In the genomic region with DNA sequence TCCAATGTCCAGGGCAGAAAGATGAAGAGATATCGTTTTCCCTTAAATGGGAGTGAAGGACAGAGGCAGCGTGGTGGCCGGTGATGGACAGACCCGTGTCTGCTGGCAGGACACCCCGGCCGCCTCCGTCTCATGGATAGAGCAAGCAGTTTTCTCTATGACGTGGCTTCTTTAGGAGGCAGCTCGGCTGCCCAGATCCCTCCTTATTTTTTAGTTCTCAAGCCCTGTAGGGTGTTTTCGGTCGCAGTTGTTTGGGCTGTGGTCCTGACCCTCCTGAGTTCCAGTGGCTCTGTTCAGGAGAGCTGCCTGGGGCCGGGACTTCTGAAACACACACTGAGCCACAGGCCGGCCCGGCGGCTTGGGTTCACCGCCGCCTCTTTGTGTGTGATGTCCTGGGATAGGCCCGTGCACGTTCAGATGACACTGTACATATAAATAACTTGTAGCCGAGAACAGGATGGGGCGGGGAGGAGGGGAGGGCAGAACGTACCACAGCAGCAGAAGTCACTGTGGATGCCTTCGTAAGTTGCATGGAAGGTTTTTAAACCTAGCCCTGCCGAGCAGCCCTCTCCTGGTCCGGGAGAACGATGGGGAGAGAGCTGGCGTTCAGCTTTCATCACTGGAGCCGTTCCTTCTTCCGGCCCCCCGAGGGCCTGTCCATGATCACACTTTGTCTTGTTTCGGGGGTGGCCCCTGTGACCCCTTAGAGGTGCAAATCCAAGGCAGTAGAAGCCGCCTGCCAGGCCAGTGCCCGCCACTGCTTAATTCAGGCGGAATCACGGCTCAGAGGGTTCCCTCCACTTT, we compare ENCODE assay signal across 8 cellular contexts.
DNase-seq lines count a peak whose midpoint lies in the region; ATAC-seq and TF ChIP-seq lines count a peak whose summit lies in the region.

No MANE protein-coding gene starts in this region.

- no peaks in the 10 kb centered on the region for H3K79me2 ChIP-seq in SU-DHL-6 (ENCODE audit: insufficient read depth, low read length)
- H3K79me2 ChIP-seq in mammary epithelial cell (ENCODE audit: insufficient read depth, low read length): no peaks in the 10 kb centered on the region
- H3K79me2 ChIP-seq in mesendoderm (ENCODE audit: control insufficient read depth, insufficient read depth, low read length): no peaks in the 10 kb centered on the region

- no peak overlapping the region for H2BK120ac ChIP-seq in mesendoderm (ENCODE audit: low read depth, low read length)

- peak overlapping the region; percentile 47 for H3K4me2 ChIP-seq in SU-DHL-6 (ENCODE audit: low read depth, low read length, poor library complexity, severe bottlenecking)
- peak overlapping the region; percentile 78 for H3K4me2 ChIP-seq in mammary epithelial cell (ENCODE audit: insufficient read depth, low read depth, low read length)
- no peak overlapping the region for H3K4me2 ChIP-seq in mesendoderm (ENCODE audit: low read length)

- H4K20me1 ChIP-seq in SU-DHL-6 (ENCODE audit: low read depth, low read length) (no peaks in the 10 kb centered on the region), mammary epithelial cell (ENCODE audit: insufficient read depth, low read length) (no peaks in the 10 kb centered on the region)

- peak overlapping the region; percentile 58 for H3K4me3 ChIP-seq in CD8-positive, alpha-beta memory T cell (ENCODE audit: low read length)
- H3K4me3 ChIP-seq in SU-DHL-6 (ENCODE audit: insufficient read depth, low read length, poor library complexity, severe bottlenecking) (no peak overlapping the region), mammary epithelial cell (replicated peaks in 1 of 3; ENCODE audit: insufficient read depth in 1 of 3, low read depth in 2 of 3, low read length in 3 of 3) (peak overlapping the region in 2 of 3 experiments; percentile 2 to 32), mesendoderm (ENCODE audit: low read length) (no peak overlapping the region), thyroid gland (replicated peaks in 1 of 3) (no peak overlapping the region), ascending aorta (peak overlapping the region in 1 of 2 donors; percentile 18)

- no peaks in the 10 kb centered on the region for H3K9me3 ChIP-seq in CD8-positive, alpha-beta memory T cell (ENCODE audit: low read length)
- H3K9me3 ChIP-seq in SU-DHL-6 (ENCODE audit: insufficient read depth, low read length) (no peaks in the 10 kb centered on the region), mammary epithelial cell (replicated peaks; ENCODE audit: insufficient read depth, low read length) (no peaks in the 10 kb centered on the region), thyroid gland (no peaks in the 10 kb centered on the region), ascending aorta (no peaks in the 10 kb centered on the region)

- H3K9ac ChIP-seq in SU-DHL-6 (ENCODE audit: low read length) (peak overlapping the region; percentile 37), mammary epithelial cell (ENCODE audit: insufficient read depth, low read length) (peak overlapping the region; percentile 88), mesendoderm (ENCODE audit: low read length) (no peak overlapping the region)

- no peak overlapping the region for H2BK5ac ChIP-seq in mesendoderm (ENCODE audit: low read length)

- DNase-seq in CD8-positive, alpha-beta memory T cell: peak; percentile 32 to 73 (median 54)
- peak; percentile 93 for DNase-seq in mammary epithelial cell
- DNase-seq in mesendoderm: no peak
- DNase-seq in thyroid gland: peak in 1 of 2 donors; percentile 13
- DNase-seq in SIG-M5 treated with dmso at 0.1 percent for 504 hours (lab: John Stamatoyannopoulos, UW; ENCODE audit: unreplicated experiment): no peak
- DNase-seq in ascending aorta (ENCODE audit: low spot score in 2 of 2): no peak

- TF ChIP-seq CTCF in SU-DHL-6 (IDR thresholded peaks at IDR 0.05; ENCODE audit: insufficient read depth, low read length, poor library complexity, severe bottlenecking): no peak
- no peak for TF ChIP-seq CTCF in mammary epithelial cell (conservative IDR thresholded peaks at IDR 0.05 in 1 of 2, IDR thresholded peaks at IDR 0.05 in 1 of 2; ENCODE audit: extremely low read depth in 1 of 2, insufficient read depth in 1 of 2, low read depth in 1 of 2, low read length in 2 of 2)
- no peak for TF ChIP-seq CTCF in thyroid gland (IDR thresholded peaks at IDR 0.05)
- no peak for TF ChIP-seq CTCF in ascending aorta (IDR thresholded peaks at IDR 0.05)

- H3K4me1 Mint-ChIP-seq in CD8-positive, alpha-beta memory T cell: peaks cover 18 to 26% (median 19%) of the 10 kb centered on the region in 3 donors

- H3K9me3 Mint-ChIP-seq in CD8-positive, alpha-beta memory T cell: no peaks in the 10 kb centered on the region

- H3K23ac ChIP-seq in mesendoderm (ENCODE audit: low read length): no peak overlapping the region

- dilution Hi-C loops in mammary epithelial cell (cut with HindIII; ENCODE audit: low sequenced_read_pairs): no loop called here

- no peak overlapping the region for H2AK5ac ChIP-seq in mesendoderm (ENCODE audit: low read length)

- TSS peak; percentile 94 for BruUV-seq in mammary epithelial cell (replicated peaks; lab: Mats Ljungman, UMichigan)

- no peak overlapping the region for H3K18ac ChIP-seq in mesendoderm (ENCODE audit: low read length)

- no peaks in the 10 kb centered on the region for H3K36me3 Mint-ChIP-seq in CD8-positive, alpha-beta memory T cell

- H3K79me1 ChIP-seq in mesendoderm (ENCODE audit: low read length): no peaks in the 10 kb centered on the region

- no peaks in the 10 kb centered on the region for H3K27me3 ChIP-seq in CD8-positive, alpha-beta memory T cell (ENCODE audit: insufficient read depth, low read length, poor library complexity, severe bottlenecking)
- H3K27me3 ChIP-seq in SU-DHL-6 (ENCODE audit: low read length) (no peaks in the 10 kb centered on the region), mammary epithelial cell (ENCODE audit: insufficient read depth, low read length) (no peaks in the 10 kb centered on the region), mesendoderm (ENCODE audit: insufficient read depth, low read length, poor library complexity) (no peaks in the 10 kb centered on the region), thyroid gland (no peaks in the 10 kb centered on the region), ascending aorta (no peaks in the 10 kb centered on the region)

- in situ Hi-C loops in mammary epithelial cell (cut with MboI; ENCODE audit: low sequenced_read_pairs in 2 of 2): no loop called here

- peak overlapping the region; percentile 68 for H3K27ac ChIP-seq in CD8-positive, alpha-beta memory T cell (ENCODE audit: low read depth, low read length)
- H3K27ac ChIP-seq in SU-DHL-6 (ENCODE audit: low read depth, low read length) (peak overlapping the region; percentile 21; the same call in 1 of the 2 replicates), mammary epithelial cell (ENCODE audit: insufficient read depth, low read depth, low read length) (peak overlapping the region; percentile 95), mesendoderm (ENCODE audit: low read depth, low read length) (no peak overlapping the region), thyroid gland (peak overlapping the region; percentile 17 to 82 (median 44)), ascending aorta (no peak overlapping the region)

- peaks cover 26% of the 10 kb centered on the region for H3K4me1 ChIP-seq in CD8-positive, alpha-beta memory T cell (ENCODE audit: insufficient read depth, low read length)
- H3K4me1 ChIP-seq in mammary epithelial cell (ENCODE audit: insufficient read depth, low read length) (peaks cover 28% of the 10 kb centered on the region), mesendoderm (ENCODE audit: control insufficient read depth, low read depth, low read length) (no peaks in the 10 kb centered on the region), thyroid gland (peaks cover 0 to 9% of the 10 kb centered on the region in 2 donors), ascending aorta (no peaks in the 10 kb centered on the region)

- WGBS in mammary epithelial cell (ENCODE audit: low coverage, missing lambda C conversion rate): 4% methylated on average over 30 of the region's 35 CpGs
- no CpG with 5 or more reads among the region's 35 CpGs for WGBS in mesendoderm (ENCODE audit: extremely low coverage, insufficient coverage, low lambda C conversion rate)
- WGBS in thyroid gland, 2 donors: 65 to 82% methylated on average over 27 to 35 of the region's 35 CpGs

- ATAC-seq in GM21825 (IDR thresholded peaks at IDR 0.05; ENCODE audit: unreplicated experiment): peak; percentile 48

- no peaks in the 10 kb centered on the region for H3F3A ChIP-seq in SU-DHL-6 (ENCODE audit: insufficient read depth)

- peak overlapping the region; percentile 17 for H3K56ac ChIP-seq in mesendoderm (ENCODE audit: low read length)

- no peak overlapping the region for H4K8ac ChIP-seq in mesendoderm (ENCODE audit: low read depth, low read length)

- H2AFZ ChIP-seq in SU-DHL-6 (ENCODE audit: low read depth, low read length, severe bottlenecking): no peak overlapping the region
- peak overlapping the region; percentile 81 for H2AFZ ChIP-seq in mammary epithelial cell (ENCODE audit: low read depth, low read length)

- no peaks in the 10 kb centered on the region for H3K9me2 ChIP-seq in SU-DHL-6 (replicated peaks; ENCODE audit: insufficient read depth, low read length)

- no peak overlapping the region for H4K5ac ChIP-seq in mesendoderm (ENCODE audit: low read length)

- no peak overlapping the region for H3K4ac ChIP-seq in mesendoderm (ENCODE audit: low read depth, low read length)

- peak overlapping the region; percentile 49 to 86 (median 81) for H3K4me3 Mint-ChIP-seq in CD8-positive, alpha-beta memory T cell

- TF ChIP-seq POLR2A in thyroid gland (IDR thresholded peaks at IDR 0.05): no peak

- peaks cover 0 to 8% of the 10 kb centered on the region in 2 donors for H3K27me3 Mint-ChIP-seq in CD8-positive, alpha-beta memory T cell

- POLR2A ChIA-PET in CD8-positive, alpha-beta memory T cell (lab: Charles Lee): no interaction called here

- peak overlapping the region; percentile 93 to 100 (median 98) for H3K27ac Mint-ChIP-seq in CD8-positive, alpha-beta memory T cell

- H3K36me3 ChIP-seq in CD8-positive, alpha-beta memory T cell (ENCODE audit: insufficient read depth, low read length): no peaks in the 10 kb centered on the region
- H3K36me3 ChIP-seq in SU-DHL-6 (ENCODE audit: low read length): no peaks in the 10 kb centered on the region
- H3K36me3 ChIP-seq in mammary epithelial cell (ENCODE audit: insufficient read depth, low read length): no peaks in the 10 kb centered on the region
- H3K36me3 ChIP-seq in mesendoderm (ENCODE audit: control insufficient read depth, insufficient read depth, low read length): no peaks in the 10 kb centered on the region
- H3K36me3 ChIP-seq in thyroid gland: no peaks in the 10 kb centered on the region
- H3K36me3 ChIP-seq in ascending aorta: no peaks in the 10 kb centered on the region

- intact Hi-C loops in mammary epithelial cell (cut with micrococcal nuclease) (loop anchor here (1.0 kb wide), 1 partner anchor 28 kb away; no protein-coding TSS in a partner anchor), thyroid gland (cut with DNase I) (no loop called here), ascending aorta (cut with DNase I) (no loop called here)

- no peak overlapping the region for H2BK15ac ChIP-seq in mesendoderm (replicated peaks; ENCODE audit: low read depth)

- CTCF ChIA-PET in CD8-positive, alpha-beta memory T cell (lab: Charles Lee): no interaction called here
- CTCF ChIA-PET in mammary epithelial cell (lab: Charles Lee; ENCODE audit: low non-redundant PET): interaction anchor here (0.9 kb wide), 1 partner anchor 13 kb away, joined by 18 read pairs; no protein-coding TSS in a partner anchor

Comparison
In these comparisons a context has a peak if more than half of its experiments do, and no peak if none do; other contexts are left out.
1. DNase-seq: peak in CD8-positive, alpha-beta memory T cell (5 of 5) and mammary epithelial cell (single experiment); none in mesendoderm (single experiment), SIG-M5 treated with dmso at 0.1 percent for 504 hours (single experiment) and ascending aorta (0 of 2).
2. H3K27ac ChIP-seq: peak in CD8-positive, alpha-beta memory T cell (single experiment), SU-DHL-6 (single experiment), mammary epithelial cell (single experiment) and thyroid gland (3 of 3); none in mesendoderm (single experiment) and ascending aorta (0 of 2).
3. H3K4me3 ChIP-seq: peak in CD8-positive, alpha-beta memory T cell (single experiment) and mammary epithelial cell (2 of 3); none in SU-DHL-6 (single experiment), mesendoderm (single experiment) and thyroid gland (0 of 3).